ENCODE assay signal across 8 cellular contexts in genomic region chr9:104093162-104093561, GRCh38. TPM values are rescaled to one million over a fixed set of nuclear protein-coding genes. Genes with fewer than 3 reads are reported as not detected.
DNase-seq lines count a peak whose midpoint lies in the region; ATAC-seq and TF ChIP-seq lines count a peak whose summit lies in the region.

No MANE protein-coding gene starts in this region.

- POLR2A ChIA-PET in BJ (lab: Charles Lee), result interaction anchor here (0.6 kb wide), 2 partner anchors 46 to 1108 kb away, joined by 3 to 7 read pairs; no protein-coding TSS in a partner anchor
- POLR2A ChIA-PET in activated naive CD8-positive, alpha-beta T cell treated with anti-CD3 and anti-CD28 coated beads, Interleukin-2, amount 10 ng/mL, durations not matched to agents 7 days and 5 days (lab: Charles Lee), result interaction anchor here (1.2 to 2.4 kb wide), 5 partner anchors 9 to 655 kb away, joined by 4 to 28 read pairs (median 7); partner anchors contain the start of gene NIPSNAP3A

- H3K4me1 ChIP-seq in iPS-20b (ENCODE audit: insufficient read depth, low read length) (peaks cover 16% of the 10 kb centered on the region), subcutaneous abdominal adipose tissue (ENCODE audit: control insufficient read depth in 5 of 5, insufficient read depth in 5 of 5, low read length in 5 of 5) (peaks cover 3 to 40% (median 33%) of the 10 kb centered on the region in 5 donors)

- H3K36me3 ChIP-seq in BJ (ENCODE audit: control insufficient read depth, insufficient read depth, low read length) (no peaks in the 10 kb centered on the region), iPS-20b (ENCODE audit: insufficient read depth, low read depth, low read length) (peaks cover 3% of the 10 kb centered on the region; the same call in 1 of the 2 replicates), subcutaneous abdominal adipose tissue (ENCODE audit: control insufficient read depth in 5 of 5, insufficient read depth in 5 of 5, low read length in 5 of 5) (no peaks in the 10 kb centered on the region)

- H3K4me1 Mint-ChIP-seq in activated naive CD8-positive, alpha-beta T cell treated with anti-CD3 and anti-CD28 coated beads, Interleukin-2, amount 10 ng/mL, durations not matched to agents 7 days and 5 days, result peaks cover 36% of the 10 kb centered on the region

- H3K4me3 Mint-ChIP-seq in activated naive CD8-positive, alpha-beta T cell treated with anti-CD3 and anti-CD28 coated beads, Interleukin-2, amount 10 ng/mL, durations not matched to agents 7 days and 5 days, result peak overlapping the region; percentile 98

- peaks cover 3% of the 10 kb centered on the region for H3K9me3 Mint-ChIP-seq in activated naive CD8-positive, alpha-beta T cell treated with anti-CD3 and anti-CD28 coated beads, Interleukin-2, amount 10 ng/mL, durations not matched to agents 7 days and 5 days

- no peak for DNase-seq in BJ (ENCODE audit: low read depth)
- no peak for DNase-seq in HL-60 (ENCODE audit: low read depth in 1 of 2, low spot score in 1 of 2)
- DNase-seq in activated naive CD8-positive, alpha-beta T cell treated with anti-CD3 and anti-CD28 coated beads, Interleukin-2, amount 10 ng/mL, durations not matched to agents 7 days and 5 days, result no peak
- DNase-seq in activated CD8-positive, alpha-beta memory T cell treated with anti-CD3 and anti-CD28 coated beads, Interleukin-2, amount 50 U/mL, for 48 hours, result no peak
- no peak for DNase-seq in DMS153 (lab: John Stamatoyannopoulos, UW)

- H3K36me3 Mint-ChIP-seq in activated naive CD8-positive, alpha-beta T cell treated with anti-CD3 and anti-CD28 coated beads, Interleukin-2, amount 10 ng/mL, durations not matched to agents 7 days and 5 days, result peaks cover 16% of the 10 kb centered on the region

- H3K27ac ChIP-seq in HL-60 (replicated peaks) (peak overlapping the region; percentile 99), iPS-20b (ENCODE audit: low read length) (peak overlapping the region; percentile 98), subcutaneous abdominal adipose tissue (ENCODE audit: low read depth, low read length) (peak overlapping the region; percentile 99)

- TF ChIP-seq CTCF in BJ (IDR thresholded peaks at IDR 0.05; ENCODE audit: insufficient read depth, low read depth, low read length), result no peak
- TF ChIP-seq CTCF in HL-60 (IDR thresholded peaks at IDR 0.05; ENCODE audit: insufficient read depth, low read length), result no peak

- CTCF ChIA-PET in BJ (lab: Yijun Ruan, JAX), result interaction anchor here (1.3 to 1.5 kb wide), 2 partner anchors 14 to 17 kb away, joined by 3 read pairs; no protein-coding TSS in a partner anchor

- H3K4me3 ChIP-seq in BJ (ENCODE audit: low read depth, low read length) (peak overlapping the region; percentile 78), HL-60 (replicated peaks; ENCODE audit: insufficient read depth, low read length) (peak overlapping the region; percentile 32), iPS-20b (ENCODE audit: low read length) (peak overlapping the region; percentile 84), subcutaneous abdominal adipose tissue (ENCODE audit: low read depth in 1 of 5, low read length in 5 of 5) (peak overlapping the region; percentile 82 to 93 (median 91))

- H3K27me3 Mint-ChIP-seq in activated naive CD8-positive, alpha-beta T cell treated with anti-CD3 and anti-CD28 coated beads, Interleukin-2, amount 10 ng/mL, durations not matched to agents 7 days and 5 days, result peaks cover 7% of the 10 kb centered on the region

- no peak for ATAC-seq in activated naive CD8-positive, alpha-beta T cell treated with anti-CD3 and anti-CD28 coated beads, Interleukin-2, amount 10 ng/mL, durations not matched to agents 7 days and 5 days (ENCODE audit: low read depth)
- no peak for ATAC-seq in GM19395 (IDR thresholded peaks at IDR 0.05; ENCODE audit: unreplicated experiment)

- peak overlapping the region; percentile 99 for H3K27ac Mint-ChIP-seq in activated naive CD8-positive, alpha-beta T cell treated with anti-CD3 and anti-CD28 coated beads, Interleukin-2, amount 10 ng/mL, durations not matched to agents 7 days and 5 days

- H3K27me3 ChIP-seq in BJ (ENCODE audit: control insufficient read depth, insufficient read depth, low read length), result no peaks in the 10 kb centered on the region
- H3K27me3 ChIP-seq in HL-60 (ENCODE audit: insufficient read depth, poor library complexity, severe bottlenecking), result no peaks in the 10 kb centered on the region
- no peaks in the 10 kb centered on the region for H3K27me3 ChIP-seq in iPS-20b (ENCODE audit: insufficient read depth, low read length)
- no peaks in the 10 kb centered on the region for H3K27me3 ChIP-seq in subcutaneous abdominal adipose tissue (ENCODE audit: control insufficient read depth in 5 of 5, insufficient read depth in 4 of 5, low read length in 5 of 5)

- H3K9me3 ChIP-seq in iPS-20b (ENCODE audit: insufficient read depth, low read depth, low read length) (no peaks in the 10 kb centered on the region), subcutaneous abdominal adipose tissue (ENCODE audit: control insufficient read depth in 5 of 5, low read length in 5 of 5) (no peaks in the 10 kb centered on the region)

- H3K9ac ChIP-seq in iPS-20b (ENCODE audit: low read depth, low read length) (peak overlapping the region; percentile 87), subcutaneous abdominal adipose tissue (ENCODE audit: low read length in 5 of 5) (peak overlapping the region; percentile 3 to 95 (median 94))

RNA-seq across cellular contexts. Expression of gene SMC2, which starts 0.9 kb away (rescaled TPM):
- 4.5 and 9.6 TPM in 2 replicates for polyA plus RNA-seq in BJ (2011; rRNA removed)
- polyA minus RNA-seq in BJ (2011; rRNA and poly(A)+ RNA removed), result 4.5 and 5.0 TPM in 2 replicates
- total RNA-seq in activated naive CD8-positive, alpha-beta T cell treated with anti-CD3 and anti-CD28 coated beads, Interleukin-2, amount 10 ng/mL, durations not matched to agents 7 days and 5 days, result 10 to 100 TPM; 48.0 to 50.3 TPM

Comparison
In these comparisons a context has a peak if more than half of its experiments do, and no peak if none do; other contexts are left out.
1. H3K4me3 ChIP-seq: peak in every context shown above with its lines; median percentile 91 in subcutaneous abdominal adipose tissue; 84 in iPS-20b; 78 in BJ; 32 in HL-60.